1 cellular context compared by ENCODE assay signal in genomic region chr19:55641376-55642152, GRCh38.
TF ChIP-seq lines count a peak whose summit lies in the region.

No MANE protein-coding gene starts in this region.

TF ChIP-seq in H1, 55 proteins besides CTCF, POLR2A, EP300 and RAD21:
- no peak for TF ChIP-seq YY1 (IDR thresholded peaks at IDR 0.05; ENCODE audit: low read depth, low read length)
- 0 out of 2 replicates have a peak, but pooled peaks have one; percentile 13 for TF ChIP-seq MAX (IDR thresholded peaks at IDR 0.05)
- TF ChIP-seq KDM4A (IDR thresholded peaks at IDR 0.05; ENCODE audit: low read depth, low read length, severe bottlenecking), result peak; percentile 56
